In the genomic region with DNA sequence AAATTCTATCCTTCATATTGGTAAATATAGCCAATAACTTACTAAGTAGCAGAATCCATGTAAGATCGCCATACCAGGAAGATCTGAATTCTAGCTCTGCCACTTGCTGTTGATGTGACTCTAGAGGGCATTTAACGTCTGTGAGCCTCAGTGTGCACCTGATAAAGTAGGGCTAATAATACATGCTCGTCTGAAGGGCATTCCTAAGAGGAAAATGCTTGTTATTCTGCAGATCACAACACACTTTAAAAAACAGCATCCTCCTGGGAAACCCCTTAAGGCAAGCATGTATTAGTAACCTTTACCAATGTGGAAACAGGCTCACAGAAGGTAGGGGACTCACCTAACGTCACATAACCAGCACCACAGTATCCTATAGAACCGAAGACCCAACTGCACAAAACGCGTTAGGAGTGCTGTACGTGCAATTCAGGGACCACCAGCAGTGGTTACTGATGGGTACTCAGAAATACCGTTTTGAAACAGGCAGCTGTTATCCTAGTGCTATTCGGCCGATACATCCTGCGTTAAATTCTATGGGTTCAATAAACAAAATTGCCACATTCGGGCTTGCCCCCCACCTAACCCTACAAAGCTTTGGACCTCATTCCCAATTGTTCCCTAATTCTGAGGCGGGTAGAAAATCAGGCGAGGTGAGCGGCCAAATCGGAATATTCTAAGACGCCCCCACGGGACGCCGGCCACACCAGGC, we compare ENCODE assay signal across 8 cellular contexts. TPM values are rescaled to one million over a fixed set of nuclear protein-coding genes. Genes with fewer than 3 reads are reported as not detected.
DNase-seq lines count a peak whose midpoint lies in the region; ATAC-seq and TF ChIP-seq lines count a peak whose summit lies in the region.

No MANE protein-coding gene starts in this region.

- H3K4me3 ChIP-seq in CD4-positive, CD25-positive, alpha-beta regulatory T cell (ENCODE audit: low read depth, low read length): peak overlapping the region; percentile 87
- peak overlapping the region; percentile 94 for H3K4me3 ChIP-seq in SK-N-MC
- peak overlapping the region; percentile 100 for H3K4me3 ChIP-seq in fibroblast of villous mesenchyme (ENCODE audit: low read depth, low read length)
- H3K4me3 ChIP-seq in skeletal muscle satellite cell (ENCODE audit: low read length): peak overlapping the region; percentile 93

- H3K36me3 Mint-ChIP-seq in CD4-positive, CD25-positive, alpha-beta regulatory T cell: no peaks in the 10 kb centered on the region

- peak overlapping the region; percentile 86 for H3K4me2 ChIP-seq in skeletal muscle satellite cell (ENCODE audit: low read length)

- no peaks in the 10 kb centered on the region for H3K36me3 ChIP-seq in CD4-positive, CD25-positive, alpha-beta regulatory T cell (ENCODE audit: control insufficient read depth, insufficient read depth, low read length)
- H3K36me3 ChIP-seq in SK-N-MC (ENCODE audit: insufficient read depth, low read length) (peaks cover 37% of the 10 kb centered on the region), skeletal muscle satellite cell (ENCODE audit: insufficient read depth, low read length) (no peaks in the 10 kb centered on the region)

- no peak overlapping the region for H3K27ac ChIP-seq in CD4-positive, CD25-positive, alpha-beta regulatory T cell (ENCODE audit: insufficient read depth, low read length, poor library complexity, severe bottlenecking)
- peak overlapping the region; percentile 81 for H3K27ac ChIP-seq in SK-N-MC

- H3K9me3 ChIP-seq in CD4-positive, CD25-positive, alpha-beta regulatory T cell (ENCODE audit: control insufficient read depth in 2 of 2, low read length in 2 of 2): no peaks in the 10 kb centered on the region
- H3K9me3 ChIP-seq in SK-N-MC (ENCODE audit: low read depth, low read length) (no peaks in the 10 kb centered on the region), skeletal muscle satellite cell (replicated peaks; ENCODE audit: low read length) (no peaks in the 10 kb centered on the region)

- peak in 2 of 3 donors; percentile 2 to 24 for DNase-seq in CD4-positive, CD25-positive, alpha-beta regulatory T cell
- DNase-seq in SK-N-MC (ENCODE audit: low read depth, low spot score) (no peak), fibroblast of villous mesenchyme (ENCODE audit: low read depth) (peak; percentile 2), NCI-H187 treated with DMSO at 0.1 percent for 48 hours (lab: John Stamatoyannopoulos, UW) (no peak)

- no peaks in the 10 kb centered on the region for H3K27me3 ChIP-seq in CD4-positive, CD25-positive, alpha-beta regulatory T cell (ENCODE audit: control insufficient read depth, insufficient read depth, low read length)
- no peaks in the 10 kb centered on the region for H3K27me3 ChIP-seq in skeletal muscle satellite cell (ENCODE audit: control insufficient read depth, insufficient read depth, low read length)

- peaks cover 0 to 2% (median 0%) of the 10 kb centered on the region in 7 donors for H3K9me3 Mint-ChIP-seq in CD4-positive, CD25-positive, alpha-beta regulatory T cell

- H3K4me1 Mint-ChIP-seq in CD4-positive, CD25-positive, alpha-beta regulatory T cell: peaks cover 2 to 47% (median 21%) of the 10 kb centered on the region in 4 donors

- H3K27ac Mint-ChIP-seq in CD4-positive, CD25-positive, alpha-beta regulatory T cell: peak overlapping the region; percentile 2 to 60 (median 50)

- H3K4me3 Mint-ChIP-seq in CD4-positive, CD25-positive, alpha-beta regulatory T cell: peak overlapping the region; percentile 88 to 98 (median 90)

- TF ChIP-seq CTCF in fibroblast of villous mesenchyme (IDR thresholded peaks at IDR 0.05; ENCODE audit: insufficient read depth, low read depth, low read length): no peak

- H3K9ac ChIP-seq in SK-N-MC (ENCODE audit: insufficient read length) (peak overlapping the region; percentile 97), skeletal muscle satellite cell (ENCODE audit: low read depth, low read length) (peak overlapping the region; percentile 89)

- H3K4me1 ChIP-seq in CD4-positive, CD25-positive, alpha-beta regulatory T cell (ENCODE audit: control insufficient read depth, insufficient read depth, low read length, poor library complexity, severe bottlenecking): peaks cover 20% of the 10 kb centered on the region
- H3K4me1 ChIP-seq in skeletal muscle satellite cell (ENCODE audit: control insufficient read depth, insufficient read depth, low read length): peaks cover 11% of the 10 kb centered on the region

- peaks cover 8% of the 10 kb centered on the region for H3K27me3 Mint-ChIP-seq in CD4-positive, CD25-positive, alpha-beta regulatory T cell

- no peak for ATAC-seq in CD4-positive, CD25-positive, alpha-beta regulatory T cell (ENCODE audit: low read depth in 2 of 2)
- ATAC-seq in GM18909 (IDR thresholded peaks at IDR 0.05; ENCODE audit: poor library complexity, unreplicated experiment) (peak; percentile 26), HG03521 (IDR thresholded peaks at IDR 0.05; ENCODE audit: unreplicated experiment) (peak; percentile 9), HG03039 (IDR thresholded peaks at IDR 0.05; ENCODE audit: unreplicated experiment) (no peak)

RNA-seq across cellular contexts. Expression of a gene that starts 0.8 kb away (rescaled TPM):
- 0.39 TPM for total RNA-seq in CD4-positive, CD25-positive, alpha-beta regulatory T cell
- polyA plus RNA-seq in CD4-positive, CD25-positive, alpha-beta regulatory T cell: 1 to 10 TPM in 1 of 4 donors, under 1 TPM in 2, not detected in 1; 0.80 to 1.1 (median 0.99) TPM
- 12.6 and 30.2 TPM in 2 replicates for total RNA-seq in fibroblast of villous mesenchyme
- 25.1 and 30.6 TPM in 2 replicates for total RNA-seq in skeletal muscle satellite cell (2012; rRNA removed)

RNA-seq across cellular contexts. Expression of a gene that starts 46.4 kb away (rescaled TPM):
- not detected for total RNA-seq in CD4-positive, CD25-positive, alpha-beta regulatory T cell
- polyA plus RNA-seq in CD4-positive, CD25-positive, alpha-beta regulatory T cell: not detected
- not detected in 2 replicates for total RNA-seq in fibroblast of villous mesenchyme
- total RNA-seq in skeletal muscle satellite cell (2012; rRNA removed): not detected in 2 replicates

Comparison
In these comparisons a context has a peak if more than half of its experiments do, and no peak if none do; other contexts are left out.
1. ATAC-seq: peak in GM18909 (single experiment) and HG03521 (single experiment); none in CD4-positive, CD25-positive, alpha-beta regulatory T cell (0 of 2) and HG03039 (single experiment).
2. DNase-seq: peak in CD4-positive, CD25-positive, alpha-beta regulatory T cell (2 of 3) and fibroblast of villous mesenchyme (single experiment); none in SK-N-MC (single experiment) and NCI-H187 treated with DMSO at 0.1 percent for 48 hours (single experiment).
3. Peak in every context shown above with its lines, with median percentiles within 50 percentile points of each other: H3K4me3 ChIP-seq.